ENCODE assay signal across 8 cellular contexts in the genomic region with DNA sequence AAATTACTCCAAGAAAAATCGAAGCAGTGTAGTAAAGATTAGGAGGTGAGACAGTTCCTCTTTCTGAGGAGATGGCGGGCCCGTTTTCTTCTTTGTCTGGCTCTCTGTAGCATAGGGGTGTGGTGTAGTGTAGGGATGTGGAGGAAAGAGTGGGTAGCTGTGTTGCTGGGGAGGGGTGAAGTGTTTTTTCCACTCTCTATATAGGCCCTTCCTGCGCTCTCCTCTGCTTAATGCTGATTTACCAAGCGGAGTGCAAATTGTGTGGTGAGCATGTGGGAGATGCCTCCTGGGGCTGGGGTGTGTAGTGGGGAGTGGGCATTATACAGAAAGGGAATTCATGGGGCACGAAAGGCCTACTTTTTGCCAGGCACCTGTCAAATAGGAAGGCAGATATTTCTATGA.
DNase-seq lines count a peak whose midpoint lies in the region; ATAC-seq and TF ChIP-seq lines count a peak whose summit lies in the region.

No MANE protein-coding gene starts in this region.

- no peak overlapping the region for H2AK5ac ChIP-seq in neuronal stem cell (ENCODE audit: low read depth, low read length)

- no peak overlapping the region for H4K8ac ChIP-seq in neuronal stem cell (ENCODE audit: low read depth, low read length)

- DNase-seq in activated T-cell treated with anti-CD3 and anti-CD28 coated beads for 48 hours (ENCODE audit: low read depth): peak; percentile 32
- peak; percentile 41 to 50 for DNase-seq in stimulated activated CD4-positive, alpha-beta T cell treated with anti-CD3 and anti-CD28 coated beads, Interleukin-12 subunit alpha, Interleukin-12 subunit beta, amount 100 ng/mL, for 24 hours (ENCODE audit: low read depth in 2 of 2)
- DNase-seq in adrenal gland: no peak
- no peak for DNase-seq in tibial nerve (ENCODE audit: low spot score in 2 of 2)
- no peak for DNase-seq in neuronal stem cell (ENCODE audit: low spot score)

- H3K4me3 ChIP-seq in adrenal gland: no peak overlapping the region
- H3K4me3 ChIP-seq in tibial nerve: no peak overlapping the region
- no peak overlapping the region for H3K4me3 ChIP-seq in neuronal stem cell (ENCODE audit: low read length in 2 of 2)

- H2BK15ac ChIP-seq in neuronal stem cell (ENCODE audit: low read length): no peak overlapping the region

- no peak overlapping the region for H2BK120ac ChIP-seq in neuronal stem cell (ENCODE audit: low read depth, low read length)

- peaks cover 2% of the 10 kb centered on the region for H3K79me1 ChIP-seq in neuronal stem cell (ENCODE audit: low read depth, low read length)

- ATAC-seq in GM18505 (IDR thresholded peaks at IDR 0.05; ENCODE audit: unreplicated experiment) (no peak), HG03095 (IDR thresholded peaks at IDR 0.05; ENCODE audit: unreplicated experiment) (peak; percentile 37), HG03175 (IDR thresholded peaks at IDR 0.05; ENCODE audit: unreplicated experiment) (no peak)

- no peak overlapping the region for H2AFZ ChIP-seq in neuronal stem cell (ENCODE audit: low read length)

- WGBS in adrenal gland, 4 donors: 75 to 79% (median 77%) methylated on average over 6 of the region's 6 CpGs
- 77 to 82% methylated on average over 6 of the region's 6 CpGs for WGBS in tibial nerve, 2 donors
- WGBS in neuronal stem cell (ENCODE audit: extremely low coverage in 2 of 2, insufficient read length in 2 of 2, insufficient replicate concordance in 1 of 2), 2 donors: no CpG with 5 or more reads among the region's 6 CpGs

- no peak for TF ChIP-seq EP300 in tibial nerve (IDR thresholded peaks at IDR 0.05)

- H3K4me2 ChIP-seq in neuronal stem cell (ENCODE audit: insufficient read depth, low read length, poor library complexity, severe bottlenecking): no peak overlapping the region

- no peak overlapping the region for H2BK12ac ChIP-seq in neuronal stem cell (ENCODE audit: low read length)

- H3K18ac ChIP-seq in neuronal stem cell (ENCODE audit: low read length): no peak overlapping the region

- intact Hi-C loops in adrenal gland (cut with DNase I): no loop called here

- no peaks in the 10 kb centered on the region for H3K36me3 ChIP-seq in adrenal gland (replicated peaks in 1 of 2)
- no peaks in the 10 kb centered on the region for H3K36me3 ChIP-seq in tibial nerve
- H3K36me3 ChIP-seq in neuronal stem cell (replicated peaks in 1 of 2; ENCODE audit: control insufficient read depth in 2 of 2, insufficient read depth in 2 of 2, low read length in 2 of 2): peaks cover 0 to 2% of the 10 kb centered on the region in 2 donors

- no peak overlapping the region for H4K91ac ChIP-seq in neuronal stem cell (ENCODE audit: low read depth, low read length, poor library complexity)

- TF ChIP-seq CTCF in adrenal gland (IDR thresholded peaks at IDR 0.05): no peak
- TF ChIP-seq CTCF in tibial nerve (IDR thresholded peaks at IDR 0.05): no peak

- no peak overlapping the region for H3K27ac ChIP-seq in adrenal gland
- H3K27ac ChIP-seq in tibial nerve: peak overlapping the region in 2 of 4 donors; percentile 38 to 71
- H3K27ac ChIP-seq in neuronal stem cell (replicated peaks; ENCODE audit: low read length): no peak overlapping the region

- H3K14ac ChIP-seq in neuronal stem cell (ENCODE audit: low read length): no peak overlapping the region

- H3K9me3 ChIP-seq in adrenal gland (replicated peaks in 1 of 3): no peaks in the 10 kb centered on the region
- H3K9me3 ChIP-seq in tibial nerve: peaks cover 0 to 2% (median 0%) of the 10 kb centered on the region in 4 donors
- H3K9me3 ChIP-seq in neuronal stem cell (replicated peaks in 1 of 2; ENCODE audit: control insufficient read depth in 2 of 2, insufficient read depth in 1 of 2, low read depth in 1 of 2, low read length in 2 of 2): no peaks in the 10 kb centered on the region

- H2BK5ac ChIP-seq in neuronal stem cell (ENCODE audit: low read length): no peak overlapping the region

- H3K9ac ChIP-seq in neuronal stem cell (ENCODE audit: low read depth, low read length, poor library complexity): no peak overlapping the region

- H3K23ac ChIP-seq in neuronal stem cell (ENCODE audit: low read depth, low read length, poor library complexity): no peak overlapping the region

- H3K4me1 ChIP-seq in adrenal gland (replicated peaks in 1 of 2) (no peaks in the 10 kb centered on the region), tibial nerve (peaks cover 0 to 16% (median 3%) of the 10 kb centered on the region in 4 donors), neuronal stem cell (ENCODE audit: control insufficient read depth in 2 of 2, insufficient read depth in 1 of 2, low read depth in 1 of 2, low read length in 2 of 2) (peaks cover 4 to 5% of the 10 kb centered on the region in 2 donors)

- H3K27me3 ChIP-seq in adrenal gland (no peaks in the 10 kb centered on the region), tibial nerve (no peaks in the 10 kb centered on the region), neuronal stem cell (ENCODE audit: control insufficient read depth in 3 of 3, insufficient read depth in 3 of 3, low read depth in 1 of 3, low read length in 3 of 3) (no peaks in the 10 kb centered on the region)

- TF ChIP-seq POLR2A in GM18505 (IDR thresholded peaks at IDR 0.05; ENCODE audit: borderline replicate concordance, extremely low read depth, insufficient read depth, insufficient read length): peak; percentile 40
- no peak for TF ChIP-seq POLR2A in adrenal gland (IDR thresholded peaks at IDR 0.05)
- TF ChIP-seq POLR2A in tibial nerve (IDR thresholded peaks at IDR 0.05): no peak

- H3K4ac ChIP-seq in neuronal stem cell (ENCODE audit: low read length): no peak overlapping the region

Comparison
In these comparisons a context has a peak if more than half of its experiments do, and no peak if none do; other contexts are left out.
1. DNase-seq: peak in activated T-cell treated with anti-CD3 and anti-CD28 coated beads for 48 hours (single experiment) and stimulated activated CD4-positive, alpha-beta T cell treated with anti-CD3 and anti-CD28 coated beads, Interleukin-12 subunit alpha, Interleukin-12 subunit beta, amount 100 ng/mL, for 24 hours (2 of 2); none in adrenal gland (0 of 7), tibial nerve (0 of 2) and neuronal stem cell (single experiment).